15 cellular contexts compared by ENCODE assay signal in genomic region chr10:52949899-52950298, GRCh38.
DNase-seq lines count a peak whose midpoint lies in the region; FAIRE-seq and TF ChIP-seq lines count a peak whose summit lies in the region.
"Had no signal": no experiment of that assay in that cellular context is flagged by ENCODE, and none has a peak within 500 bp of the region (broad histone marks: within the 10 kb centered on the region; RNA-seq: fewer than 3 reads in every experiment).

No MANE protein-coding gene starts in this region.

- no peak overlapping the region for H2BK15ac ChIP-seq in H1 (ENCODE audit: low read length)

- no peak for FAIRE-seq in H1 (lab: Jason Lieb, UNC)

- H3K14ac ChIP-seq in H1 (ENCODE audit: insufficient read length) = no peak overlapping the region

- peak; percentile 2 for DNase-seq in ELR (ENCODE audit: low read depth)
- DNase-seq in NCI-H146 (lab: John Stamatoyannopoulos, UW) = peak; percentile 54
- DNase-seq in H1 (ENCODE audit: low read depth in 1 of 2, low spot score in 2 of 2) = no peak
- DNase-seq in stimulated activated naive CD4-positive, alpha-beta T cell treated with Interleukin-2 at 50 U/mL for 16 hours (lab: John Stamatoyannopoulos, UW) = no peak
- DNase-seq in RKO (ENCODE audit: low spot score) = no peak
- no peak for DNase-seq in dorsolateral prefrontal cortex
- DNase-seq in T1000 (lab: John Stamatoyannopoulos, UW) = no peak
- DNase-seq: activated CD4-positive, alpha-beta T cell treated with anti-CD3 and anti-CD28 coated beads for 4 hours; activated T-cell treated with anti-CD3 and anti-CD28 coated beads, Interleukin-2, amount 50 U/mL, for 4 hours; adrenal gland; NCI-H1417 treated with DMSO at 0.1 percent for 48 hours; stimulated activated CD4-positive, alpha-beta T cell treated with anti-CD3 and anti-CD28 coated beads, Interleukin-4, amount 100 ng/mL, for 4 hours; stimulated activated naive B cell treated with anti-CD40 and anti-IgM and Interleukin-4, amounts not matched to agents 10 μg/mL and 1 μg/mL and 100 μg/mL, for 72 hours had no signal

- H4K8ac ChIP-seq in H1 (ENCODE audit: extremely low read depth, insufficient read depth, low read length) = no peak overlapping the region

- H3K9ac ChIP-seq in H1 (replicated peaks in 1 of 4; ENCODE audit: extremely low read depth in 1 of 4, low read depth in 3 of 4, low read length in 3 of 4) = no peak overlapping the region
- H3K9ac ChIP-seq: BLaER1 had no signal

- TF ChIP-seq POLR2A in H1 (IDR thresholded peaks at IDR 0.05; ENCODE audit: control extremely low read depth in 1 of 2, low read depth in 2 of 2, low read length in 2 of 2) = no peak

- peak overlapping the region; percentile 82 for H2BK120ac ChIP-seq in H1 (replicated peaks; ENCODE audit: low read depth, low read length)

- peak; percentile 61 to 65 for TF ChIP-seq RAD21 in H1 (IDR thresholded peaks at IDR 0.05 in 1 of 2, conservative IDR thresholded peaks at IDR 0.05 in 1 of 2; ENCODE audit: low read depth in 2 of 2, low read length in 2 of 2)

- no peaks in the 10 kb centered on the region for H3K27me3 ChIP-seq in H1 (replicated peaks in 1 of 4; ENCODE audit: control insufficient read depth in 3 of 4, extremely low read depth in 1 of 4, insufficient read depth in 3 of 4, low read length in 3 of 4)
- peaks cover 0 to 4% (median 0%) of the 10 kb centered on the region in 45 donors for H3K27me3 ChIP-seq in dorsolateral prefrontal cortex
- H3K27me3 ChIP-seq: adrenal gland, BLaER1 had no signal

- H3K9me3 Mint-ChIP-seq in nephron = peaks cover 3% of the 10 kb centered on the region
- H3K9me3 Mint-ChIP-seq: stimulated activated naive B cell treated with anti-CD40 and anti-IgM and Interleukin-4, amounts not matched to agents 10 μg/mL and 1 μg/mL and 100 μg/mL, for 72 hours had no signal

- H3K36me3 Mint-ChIP-seq in nephron (ENCODE audit: low read depth) = no peaks in the 10 kb centered on the region
- H3K36me3 Mint-ChIP-seq: stimulated activated naive B cell treated with anti-CD40 and anti-IgM and Interleukin-4, amounts not matched to agents 10 μg/mL and 1 μg/mL and 100 μg/mL, for 72 hours had no signal

- peak; percentile 18 to 50 (median 32) for TF ChIP-seq CTCF in H1 (IDR thresholded peaks at IDR 0.05; ENCODE audit: control extremely low read depth in 1 of 3, insufficient read depth in 1 of 3, low read depth in 1 of 3, low read length in 3 of 3)
- peak; percentile 15 to 46 (median 28) for TF ChIP-seq CTCF in nephron (IDR thresholded peaks at IDR 0.05; ENCODE audit: unreplicated experiment in 3 of 3)
- no peak for TF ChIP-seq CTCF in dorsolateral prefrontal cortex (IDR thresholded peaks at IDR 0.05 in 54 of 56, conservative IDR thresholded peaks at IDR 0.05 in 2 of 56; ENCODE audit: low read depth in 1 of 56, partially characterized antibody in 56 of 56)

- H2BK20ac ChIP-seq in H1 (ENCODE audit: low read length) = peak overlapping the region; percentile 88

- peak overlapping the region; percentile 50; the same call in 1 of the 2 replicates for H2BK5ac ChIP-seq in H1 (ENCODE audit: low read depth, low read length)

- no peaks in the 10 kb centered on the region for H3K79me2 ChIP-seq in H1 (ENCODE audit: control insufficient read depth in 1 of 2, insufficient read depth in 2 of 2, low read length in 2 of 2)

- no peak overlapping the region for H3K23ac ChIP-seq in H1 (ENCODE audit: insufficient read length)

- peaks cover 31% of the 10 kb centered on the region for H3K4me1 Mint-ChIP-seq in nephron

- H2AK5ac ChIP-seq in H1 (ENCODE audit: low read depth, low read length) = peak overlapping the region; percentile 71; the same call in 1 of the 2 replicates

- peaks cover 0 to 5% (median 0%) of the 10 kb centered on the region in 4 experiments; a peak in 2 of 7 replicates for H3K4me1 ChIP-seq in H1 (replicated peaks in 1 of 4; ENCODE audit: control insufficient read depth in 3 of 4, insufficient read depth in 4 of 4, low read length in 3 of 4)
- H3K4me1 ChIP-seq: adrenal gland, BLaER1 had no signal

- no peak overlapping the region for H3K4me2 ChIP-seq in H1 (ENCODE audit: insufficient read depth in 1 of 2, low read depth in 2 of 2, low read length in 2 of 2)
- H3K4me2 ChIP-seq: BLaER1 had no signal

- H4K20me1 ChIP-seq in H1 (replicated peaks in 1 of 2; ENCODE audit: control insufficient read depth in 1 of 2, insufficient read depth in 2 of 2, low read length in 2 of 2) = no peaks in the 10 kb centered on the region
- H4K20me1 ChIP-seq: BLaER1 had no signal

- 77% methylated on average over 13 of the region's 13 CpGs; no CpG with 5 or more reads in 1 of the 2 experiments for WGBS in H1 (ENCODE audit: extremely low coverage in 1 of 2, insufficient coverage in 1 of 2, insufficient read length in 1 of 2, insufficient replicate concordance in 2 of 2, low coverage in 1 of 2, low lambda C conversion rate in 2 of 2, missing lambda C conversion rate in 1 of 2), 2 experiments

- POLR2A ChIA-PET in H1 (lab: Charles Lee; ENCODE audit: partially characterized antibody) = interaction anchor here (0.8 kb wide), 1 partner anchor 16 kb away, joined by 3 read pairs; no protein-coding TSS in a partner anchor

- H2AFZ ChIP-seq in H1 (ENCODE audit: low read length) = no peak overlapping the region

- no peak for TF ChIP-seq EP300 in H1 (IDR thresholded peaks at IDR 0.05; ENCODE audit: borderline replicate concordance in 1 of 2, low read depth in 2 of 2, low read length in 2 of 2)

- peak overlapping the region; percentile 22 for H4K91ac ChIP-seq in H1 (replicated peaks; ENCODE audit: insufficient read length, low read length)

- no peak overlapping the region for H3K56ac ChIP-seq in H1 (replicated peaks; ENCODE audit: insufficient read length, low read depth, low read length)

- H3K4me3 ChIP-seq in H1 (ENCODE audit: extremely low read depth in 1 of 4, insufficient read depth in 2 of 4, low read depth in 3 of 4, low read length in 4 of 4) (no peak overlapping the region), dorsolateral prefrontal cortex (no peak overlapping the region)
- H3K4me3 ChIP-seq: adrenal gland, BLaER1 had no signal

- H3K9me3 ChIP-seq in H1 (ENCODE audit: insufficient read depth in 2 of 2, low read depth in 1 of 2, low read length in 1 of 2) = peaks cover 4 to 10% of the 10 kb centered on the region in 2 experiments; a peak in 3 of 4 replicates
- H3K9me3 ChIP-seq: adrenal gland, BLaER1 had no signal

- no peak overlapping the region for H3K4me3 Mint-ChIP-seq in nephron
- H3K4me3 Mint-ChIP-seq: activated T-cell treated with anti-CD3 and anti-CD28 coated beads, Interleukin-2, amount 50 U/mL, for 4 hours; stimulated activated naive B cell treated with anti-CD40 and anti-IgM and Interleukin-4, amounts not matched to agents 10 μg/mL and 1 μg/mL and 100 μg/mL, for 72 hours had no signal

- H3K18ac ChIP-seq in H1 (ENCODE audit: extremely low read depth, low read length) = no peak overlapping the region; the same call in 1 of the 2 replicates

- intact Hi-C loops in dorsolateral prefrontal cortex (cut with DNase I) = no loop called here

- H3K36me3 ChIP-seq in H1 (ENCODE audit: control insufficient read depth in 2 of 4, insufficient read depth in 4 of 4, low read length in 3 of 4) = peaks cover 0 to 3% (median 0%) of the 10 kb centered on the region in 4 experiments; a peak in 1 of 8 replicates
- H3K36me3 ChIP-seq: adrenal gland, BLaER1 had no signal

- H3K79me1 ChIP-seq in H1 (ENCODE audit: low read depth, low read length) = no peaks in the 10 kb centered on the region

- peak overlapping the region; percentile 2 for H4K5ac ChIP-seq in H1 (ENCODE audit: insufficient read length, low read depth, low read length)

- H2BK12ac ChIP-seq in H1 (ENCODE audit: low read depth, low read length) = peak overlapping the region; percentile 86

- no peak overlapping the region for H3K27ac ChIP-seq in H1 (ENCODE audit: low read depth, low read length)
- no peak overlapping the region for H3K27ac ChIP-seq in dorsolateral prefrontal cortex
- H3K27ac ChIP-seq: adrenal gland, BLaER1 had no signal

- H3K23me2 ChIP-seq in H1 (ENCODE audit: low read depth, low read length) = no peaks in the 10 kb centered on the region

- CTCF ChIA-PET in H1 (lab: Charles Lee; ENCODE audit: partially characterized antibody) = interaction anchor here (0.8 to 4.9 kb wide), 17 partner anchors 10 to 858 kb away, joined by 3 to 79 read pairs (median 5); no protein-coding TSS in a partner anchor

- peaks cover 13% of the 10 kb centered on the region for H3K27me3 Mint-ChIP-seq in nephron (ENCODE audit: low read depth)
- H3K27me3 Mint-ChIP-seq: stimulated activated naive B cell treated with anti-CD40 and anti-IgM and Interleukin-4, amounts not matched to agents 10 μg/mL and 1 μg/mL and 100 μg/mL, for 72 hours had no signal

- H3K4ac ChIP-seq in H1 (replicated peaks; ENCODE audit: insufficient read length, low read depth, low read length) = peak overlapping the region; percentile 29

- H3K27ac Mint-ChIP-seq in nephron = peak overlapping the region in 1 of 3 experiments; percentile 40
- H3K27ac Mint-ChIP-seq: stimulated activated naive B cell treated with anti-CD40 and anti-IgM and Interleukin-4, amounts not matched to agents 10 μg/mL and 1 μg/mL and 100 μg/mL, for 72 hours had no signal

TF ChIP-seq in H1, 55 proteins besides CTCF, POLR2A, EP300 and RAD21:
- no peak for TF ChIP-seq TCF12 (IDR thresholded peaks at IDR 0.05; ENCODE audit: low read depth, low read length)
- TF ChIP-seq MAX (IDR thresholded peaks at IDR 0.05) = peak; percentile 22; the same call in 1 of the 2 replicates

Comparison
In these comparisons a context has a peak if more than half of its experiments do, and no peak if none do; other contexts are left out.
1. DNase-seq: peak in ELR (single experiment) and NCI-H146 (single experiment); none in H1 (0 of 2), stimulated activated naive CD4-positive, alpha-beta T cell treated with Interleukin-2 at 50 U/mL for 16 hours (single experiment), RKO (single experiment), dorsolateral prefrontal cortex (0 of 10) and T1000 (single experiment).
2. CTCF ChIP-seq: peak in H1 (3 of 3) and nephron (3 of 3); none in dorsolateral prefrontal cortex (0 of 56).